In the genomic region with DNA sequence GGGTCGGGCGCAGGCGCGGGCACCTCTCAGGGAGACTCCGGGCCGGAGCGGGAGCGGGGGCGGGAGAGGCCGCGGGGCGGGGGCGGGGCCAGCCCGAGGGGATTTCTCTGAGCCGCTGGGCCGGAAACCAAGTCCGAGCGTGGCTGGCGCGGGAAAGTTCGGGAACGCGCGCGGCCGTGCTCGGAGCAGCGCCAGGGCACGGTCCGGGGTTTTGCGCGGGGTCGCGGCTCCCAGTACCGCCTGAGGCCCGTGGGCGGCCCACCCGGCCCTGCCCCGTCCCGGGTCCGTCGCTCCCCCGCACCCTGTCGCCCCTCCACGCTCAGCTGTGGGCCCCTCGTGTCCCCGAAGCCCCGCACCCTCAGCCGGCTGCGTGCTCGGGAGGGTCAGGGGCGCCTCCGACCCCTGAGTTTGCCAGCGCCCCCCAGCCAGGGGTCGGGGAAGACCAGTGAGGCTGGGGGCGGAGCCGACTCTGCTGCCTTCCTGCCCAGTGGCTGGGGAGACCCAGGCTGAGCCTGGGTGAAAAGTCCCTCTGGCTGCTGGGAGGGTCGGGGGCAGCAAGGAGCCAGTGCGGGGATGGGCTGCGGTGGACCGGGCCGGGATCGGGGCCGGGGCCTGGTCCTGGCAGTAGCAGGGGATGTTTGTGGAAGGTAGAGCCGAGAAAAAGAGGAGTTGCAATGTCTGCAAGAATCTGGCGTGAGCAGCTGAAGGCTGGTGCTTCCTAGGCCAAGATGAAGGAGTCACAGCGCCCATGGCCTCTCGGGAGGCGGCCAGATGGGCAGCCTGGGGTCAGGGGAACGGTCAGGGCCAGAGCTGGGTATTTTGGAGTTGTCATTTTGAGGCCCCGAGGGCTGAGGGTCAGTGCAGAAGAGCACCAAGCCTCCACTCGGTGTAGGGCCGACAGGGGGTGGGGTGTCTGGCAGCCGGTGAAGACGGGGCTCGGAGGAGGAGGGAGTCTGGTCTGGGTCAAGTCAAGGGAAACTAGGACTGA, we compare ENCODE assay signal across 8 cellular contexts. TPM values are rescaled to one million over a fixed set of nuclear protein-coding genes. Genes with fewer than 3 reads are reported as not detected.
DNase-seq lines count a peak whose midpoint lies in the region; ATAC-seq and TF ChIP-seq lines count a peak whose summit lies in the region.

No MANE protein-coding gene starts in this region.

- no peaks in the 10 kb centered on the region for H3K9me3 Mint-ChIP-seq in CD4-positive, CD25-positive, alpha-beta regulatory T cell
- no peaks in the 10 kb centered on the region for H3K9me3 Mint-ChIP-seq in T-cell

- DNase-seq in CD4-positive, CD25-positive, alpha-beta regulatory T cell, result peak in 2 of 3 donors; percentile 29 to 33
- DNase-seq in T-cell (peak in 14 of 34 experiments; percentile 16 to 78 (median 63)), lower leg skin (ENCODE audit: low spot score in 2 of 2) (no peak), stomach (no peak), foreskin melanocyte (no peak)

- H3K4me1 ChIP-seq in CD4-positive, CD25-positive, alpha-beta regulatory T cell (ENCODE audit: control insufficient read depth, insufficient read depth, low read length, poor library complexity, severe bottlenecking), result peaks cover 43% of the 10 kb centered on the region
- peaks cover 15 to 53% (median 40%) of the 10 kb centered on the region in 4 donors for H3K4me1 ChIP-seq in stomach

- H3K36me3 Mint-ChIP-seq in CD4-positive, CD25-positive, alpha-beta regulatory T cell, result no peaks in the 10 kb centered on the region
- no peaks in the 10 kb centered on the region for H3K36me3 Mint-ChIP-seq in T-cell

- CTCF ChIA-PET in T-cell (lab: Charles Lee), result interaction anchor here in 1 of 2 donors (0.7 to 1.8 kb wide), 3 partner anchors 15 to 96 kb away, joined by 4 to 5 read pairs (median 4); a partner anchor contains a TSS

- no peaks in the 10 kb centered on the region for H3K9me3 ChIP-seq in CD4-positive, CD25-positive, alpha-beta regulatory T cell (ENCODE audit: control insufficient read depth in 2 of 2, low read length in 2 of 2)
- no peaks in the 10 kb centered on the region for H3K9me3 ChIP-seq in stomach

- TF ChIP-seq EP300 in stomach (IDR thresholded peaks at IDR 0.05), result no peak

- WGBS in lower leg skin, 2 donors, result 3 to 4% methylated on average over 39 of the region's 76 CpGs
- 1 to 4% (median 1%) methylated on average over 32 to 76 of the region's 76 CpGs for WGBS in stomach, 5 donors

- H3K4me3 Mint-ChIP-seq in CD4-positive, CD25-positive, alpha-beta regulatory T cell, result peak overlapping the region; percentile 87 to 95 (median 92)
- H3K4me3 Mint-ChIP-seq in T-cell, result peak overlapping the region; percentile 83 to 84 (median 83)

- peak overlapping the region; percentile 46 for H3K4me3 ChIP-seq in CD4-positive, CD25-positive, alpha-beta regulatory T cell (ENCODE audit: low read depth, low read length)
- H3K4me3 ChIP-seq in lower leg skin (ENCODE audit: low read depth, poor library complexity, severe bottlenecking), result peak overlapping the region; percentile 72
- peak overlapping the region; percentile 82 to 98 (median 94) for H3K4me3 ChIP-seq in stomach

- POLR2A ChIA-PET in T-cell (lab: Charles Lee), result no interaction called here

- intact Hi-C loops in lower leg skin (cut with DNase I; ENCODE audit: low total_unique reads), result no loop called here
- intact Hi-C loops in stomach (cut with DNase I; ENCODE audit: low total_unique reads), result no loop called here

- H3K27ac Mint-ChIP-seq in CD4-positive, CD25-positive, alpha-beta regulatory T cell, result peak overlapping the region; percentile 58 to 95 (median 91)
- H3K27ac Mint-ChIP-seq in T-cell, result peak overlapping the region; percentile 77 to 91

- H3K27me3 Mint-ChIP-seq in CD4-positive, CD25-positive, alpha-beta regulatory T cell, result no peaks in the 10 kb centered on the region
- no peaks in the 10 kb centered on the region for H3K27me3 Mint-ChIP-seq in T-cell

- H3K36me3 ChIP-seq in CD4-positive, CD25-positive, alpha-beta regulatory T cell (ENCODE audit: control insufficient read depth, insufficient read depth, low read length), result peaks cover 11% of the 10 kb centered on the region
- peaks cover 0 to 18% (median 17%) of the 10 kb centered on the region in 4 donors for H3K36me3 ChIP-seq in stomach

- H3K4me1 Mint-ChIP-seq in CD4-positive, CD25-positive, alpha-beta regulatory T cell, result peaks cover 7 to 52% (median 17%) of the 10 kb centered on the region in 4 donors
- peaks cover 15 to 44% (median 43%) of the 10 kb centered on the region in 3 donors for H3K4me1 Mint-ChIP-seq in T-cell

- peak overlapping the region; percentile 96 for H3K27ac ChIP-seq in CD4-positive, CD25-positive, alpha-beta regulatory T cell (ENCODE audit: insufficient read depth, low read length, poor library complexity, severe bottlenecking)
- H3K27ac ChIP-seq in cingulate gyrus (ENCODE audit: low read depth, low read length) (peak overlapping the region; percentile 85), stomach (peak overlapping the region; percentile 42 to 97 (median 89))

- no peak for TF ChIP-seq POLR2A in lower leg skin (IDR thresholded peaks at IDR 0.05)
- TF ChIP-seq POLR2A in stomach (IDR thresholded peaks at IDR 0.05), result no peak

- ATAC-seq in CD4-positive, CD25-positive, alpha-beta regulatory T cell (ENCODE audit: low read depth in 2 of 2), result peak in 1 of 2 donors; percentile 22
- ATAC-seq in GM18870 (IDR thresholded peaks at IDR 0.05; ENCODE audit: unreplicated experiment) (peak; percentile 3), HG03095 (IDR thresholded peaks at IDR 0.05; ENCODE audit: unreplicated experiment) (peak; percentile 15), T-cell (replicated peaks in 1 of 4) (peak; percentile 44 to 54 (median 46))

- H3K27me3 ChIP-seq in CD4-positive, CD25-positive, alpha-beta regulatory T cell (ENCODE audit: control insufficient read depth, insufficient read depth, low read length), result no peaks in the 10 kb centered on the region
- H3K27me3 ChIP-seq in stomach, result no peaks in the 10 kb centered on the region

- no peak for TF ChIP-seq CTCF in lower leg skin (IDR thresholded peaks at IDR 0.05)
- no peak for TF ChIP-seq CTCF in stomach (IDR thresholded peaks at IDR 0.05)

RNA-seq across cellular contexts. Expression of a gene that starts 0.6 kb away (rescaled TPM):
- 28.6 TPM for total RNA-seq in CD4-positive, CD25-positive, alpha-beta regulatory T cell
- polyA plus RNA-seq in CD4-positive, CD25-positive, alpha-beta regulatory T cell, result 10 to 100 TPM; 11.0 to 23.0 (median 15.6) TPM
- 10 to 100 TPM; 20.9 to 38.7 (median 33.7) TPM for total RNA-seq in T-cell
- total RNA-seq in lower leg skin, result 10 to 100 TPM; 13.2 to 16.7 (median 15.8) TPM
- 100 to 1,000 TPM in 1 of 5 donors, 10 to 100 TPM in 2, 1 to 10 TPM in 2; 5.5 to 248 (median 12.8) TPM for total RNA-seq in stomach
- 10 to 100 TPM; 10.0 to 12.1 (median 11.3) TPM for polyA plus RNA-seq in stomach

RNA-seq across cellular contexts. Expression of a gene that starts 20.8 kb away (rescaled TPM):
- 219 TPM for total RNA-seq in CD4-positive, CD25-positive, alpha-beta regulatory T cell
- 100 to 1,000 TPM; 297 to 398 (median 339) TPM for polyA plus RNA-seq in CD4-positive, CD25-positive, alpha-beta regulatory T cell
- total RNA-seq in T-cell (100 to 1,000 TPM; 236 to 314 (median 297) TPM), lower leg skin (100 to 1,000 TPM; 354 to 399 (median 376) TPM), stomach (100 to 1,000 TPM; 132 to 229 (median 208) TPM)
- 100 to 1,000 TPM; 572 to 798 (median 789) TPM for polyA plus RNA-seq in stomach

RNA-seq across cellular contexts. Expression of a gene that starts 34.8 kb away (rescaled TPM):
- total RNA-seq in CD4-positive, CD25-positive, alpha-beta regulatory T cell, result 2.7 TPM
- polyA plus RNA-seq in CD4-positive, CD25-positive, alpha-beta regulatory T cell, result under 1 TPM in 1 of 4 donors, not detected in 3; 0.30 TPM
- 10 to 100 TPM in 1 of 5 donors, 1 to 10 TPM in 4; 3.0 to 10.7 (median 7.1) TPM for total RNA-seq in T-cell
- total RNA-seq in lower leg skin, result 1 to 10 TPM in 3 of 4 donors, under 1 TPM in 1; 0.89 to 1.4 (median 1.4) TPM
- total RNA-seq in stomach, result 100 to 1,000 TPM in 1 of 5 donors, 1 to 10 TPM in 4; 1.8 to 317 (median 5.8) TPM
- polyA plus RNA-seq in stomach, result 10 to 100 TPM in 1 of 3 donors, 1 to 10 TPM in 2; 1.1 to 11.2 (median 3.1) TPM

RNA-seq across cellular contexts. Expression of a gene that starts 37.7 kb away (rescaled TPM):
- total RNA-seq in CD4-positive, CD25-positive, alpha-beta regulatory T cell, result 33.7 TPM
- polyA plus RNA-seq in CD4-positive, CD25-positive, alpha-beta regulatory T cell, result 10 to 100 TPM; 65.4 to 95.8 (median 80.3) TPM
- total RNA-seq in T-cell (10 to 100 TPM; 23.3 to 56.8 (median 43.5) TPM), lower leg skin (10 to 100 TPM; 22.0 to 60.4 (median 48.7) TPM), stomach (10 to 100 TPM; 31.5 to 45.5 (median 38.8) TPM)
- polyA plus RNA-seq in stomach, result 100 to 1,000 TPM; 151 to 168 (median 156) TPM

RNA-seq across cellular contexts. Expression of a gene that starts 44.6 kb away (rescaled TPM):
- total RNA-seq in CD4-positive, CD25-positive, alpha-beta regulatory T cell, result 4.3 TPM
- under 1 TPM in 2 of 4 donors, not detected in 2; 0.10 to 0.11 TPM for polyA plus RNA-seq in CD4-positive, CD25-positive, alpha-beta regulatory T cell
- total RNA-seq in T-cell (1 to 10 TPM; 2.1 to 7.5 (median 5.1) TPM), lower leg skin (1 to 10 TPM; 1.4 to 2.9 (median 1.6) TPM), stomach (10 to 100 TPM in 2 of 5 donors, 1 to 10 TPM in 3; 1.4 to 37.4 (median 9.3) TPM)
- 1 to 10 TPM in 2 of 3 donors, under 1 TPM in 1; 0.46 to 3.3 (median 1.5) TPM for polyA plus RNA-seq in stomach

Comparison
In these comparisons a context has a peak if more than half of its experiments do, and no peak if none do; other contexts are left out.
1. DNase-seq: peak in CD4-positive, CD25-positive, alpha-beta regulatory T cell (2 of 3); none in lower leg skin (0 of 2), stomach (single experiment) and foreskin melanocyte (single experiment).
2. Peak in every context shown above with its lines, with median percentiles within 50 percentile points of each other: H3K27ac ChIP-seq and H3K4me3 ChIP-seq.